13 cellular contexts compared by ENCODE assay signal in genomic region chr4:40452490-40452813, GRCh38.
DNase-seq lines count a peak whose midpoint lies in the region; ATAC-seq, FAIRE-seq and TF ChIP-seq lines count a peak whose summit lies in the region.
"Had no signal": no experiment of that assay in that cellular context is flagged by ENCODE, and none has a peak within 500 bp of the region (broad histone marks: within the 10 kb centered on the region; RNA-seq: fewer than 3 reads in every experiment).

No MANE protein-coding gene starts in this region.

- TF ChIP-seq RAD21 in A549 (conservative IDR thresholded peaks at IDR 0.05 in 1 of 2, IDR thresholded peaks at IDR 0.05 in 1 of 2): no peak

- H3K4me2 ChIP-seq in A549: peak overlapping the region; percentile 75

- DNase-seq in A549 (ENCODE audit: low read depth in 1 of 2, low spot score in 1 of 2) (no peak), fibroblast of villous mesenchyme (ENCODE audit: low read depth) (peak; percentile 54), foreskin fibroblast (no peak), left ventricle myocardium superior (no peak), hepatic stellate cell (ENCODE audit: low spot score) (no peak)
- no peak for DNase-seq in activated CD4-positive, alpha-beta T cell treated with anti-CD3 and anti-CD28 coated beads for 48 hours
- DNase-seq: activated CD4-positive, alpha-beta T cell treated with anti-CD3 and anti-CD28 coated beads for 4 hours; effector CD8-positive, alpha-beta T cell; NCI-H446 treated with DMSO at 0.1 percent for 48 hours; SIG-M5 had no signal

- WGBS in A549 (ENCODE audit: missing lambda C conversion rate): 42% methylated on average over 6 of the region's 6 CpGs

- no peaks in the 10 kb centered on the region for H3K9me3 Mint-ChIP-seq in IgD-negative memory B cell

- peak in 1 of 2 experiments; percentile 10; a peak in 1 of 6 replicates for ATAC-seq in A549
- ATAC-seq in GM18907 (IDR thresholded peaks at IDR 0.05; ENCODE audit: unreplicated experiment): peak; percentile 5
- no peak for ATAC-seq in left ventricle myocardium superior

- H3K27ac Mint-ChIP-seq in IgD-negative memory B cell: peak overlapping the region in 2 of 3 donors; percentile 11 to 14

- H3K36me3 Mint-ChIP-seq in IgD-negative memory B cell: peaks cover 3% of the 10 kb centered on the region

- H3K4me3 Mint-ChIP-seq in IgD-negative memory B cell: peak overlapping the region in 2 of 4 donors; percentile 34 to 89

- no peak for FAIRE-seq in A549 (lab: Jason Lieb, UNC)

- peak overlapping the region; percentile 64 to 89 for H3K27ac ChIP-seq in A549
- H3K27ac ChIP-seq: C4-2B had no signal

- intact Hi-C loops in left ventricle myocardium superior (cut with micrococcal nuclease): no loop called here

- no peaks in the 10 kb centered on the region for H3K9me3 ChIP-seq in A549

- no peak for TF ChIP-seq CTCF in A549 (IDR thresholded peaks at IDR 0.05)
- TF ChIP-seq CTCF in fibroblast of villous mesenchyme (IDR thresholded peaks at IDR 0.05; ENCODE audit: insufficient read depth, low read depth, low read length): no peak
- no peak for TF ChIP-seq CTCF in foreskin fibroblast (IDR thresholded peaks at IDR 0.05; ENCODE audit: low read depth, low read length)

- CTCF ChIA-PET in A549 (lab: Yijun Ruan, JAX): interaction anchor here (0.7 to 1.1 kb wide), 3 partner anchors 48 to 112 kb away, joined by 3 read pairs; no protein-coding TSS in a partner anchor

- POLR2A ChIA-PET in A549 (lab: Yijun Ruan, JAX): no interaction called here

- H3K4me3 ChIP-seq in A549 (no peak overlapping the region), fibroblast of villous mesenchyme (ENCODE audit: low read depth, low read length) (peak overlapping the region; percentile 24), foreskin fibroblast (ENCODE audit: low read depth in 1 of 2, low read length in 2 of 2) (no peak overlapping the region)

- no peak for TF ChIP-seq POLR2A in A549 (IDR thresholded peaks at IDR 0.05; ENCODE audit: low read length)

- H3K4me1 Mint-ChIP-seq in IgD-negative memory B cell: peaks cover 6 to 15% (median 14%) of the 10 kb centered on the region in 3 donors

- peaks cover 85% of the 10 kb centered on the region for H3K4me1 ChIP-seq in A549

- no peak for TF ChIP-seq EP300 in A549 (IDR thresholded peaks at IDR 0.05)

- no peaks in the 10 kb centered on the region for H3K27me3 Mint-ChIP-seq in IgD-negative memory B cell

TF ChIP-seq in A549, 52 proteins besides CTCF, POLR2A, EP300 and RAD21:
- no peak for TF ChIP-seq MAX (IDR thresholded peaks at IDR 0.05)
- no peak for TF ChIP-seq NFE2L2 (conservative IDR thresholded peaks at IDR 0.05; ENCODE audit: low read length)
- no peak for TF ChIP-seq TP53 (CRISPR knock-in tag; IDR thresholded peaks at IDR 0.05)
